ENCODE assay signal across 19 cellular contexts in the genomic region with DNA sequence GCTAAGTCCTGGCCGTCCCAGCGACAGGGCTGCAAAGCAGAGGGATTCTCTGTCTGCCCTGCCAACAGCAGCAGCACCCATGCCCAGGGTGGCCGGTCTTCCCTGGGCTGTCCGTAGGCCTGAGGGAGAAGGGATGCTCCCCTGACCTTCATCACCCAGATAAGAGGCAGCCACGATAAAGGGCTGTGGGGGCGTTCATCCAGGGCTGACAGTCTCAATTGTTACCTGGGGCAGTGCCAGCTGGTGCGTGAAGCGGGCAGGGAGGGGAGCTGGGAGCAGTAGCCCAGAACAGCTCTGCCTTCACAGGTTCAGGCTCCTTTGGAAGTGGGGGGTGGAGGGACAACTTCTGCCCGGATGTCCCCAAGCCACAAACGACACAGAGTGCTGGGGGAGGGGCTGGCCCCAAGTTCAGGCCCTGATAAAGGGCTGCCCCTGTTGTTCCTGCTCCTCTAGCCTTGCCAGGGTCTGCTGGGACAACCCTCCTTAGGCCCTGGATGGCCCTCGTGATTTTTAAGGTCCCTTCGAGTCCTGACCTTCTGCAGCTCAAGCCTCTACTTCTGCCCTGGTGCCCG.
"Had no signal": no experiment of that assay in that cellular context is flagged by ENCODE, and none has a peak within 500 bp of the region (broad histone marks: within the 10 kb centered on the region; RNA-seq: fewer than 3 reads in every experiment).

No MANE protein-coding gene starts in this region.

- H3K27me3 ChIP-seq: ascending aorta had no signal

- H3K9me3 Mint-ChIP-seq: activated CD4-positive, alpha-beta T cell treated with anti-CD3 and anti-CD28 coated beads, Interleukin-2, amount 10 ng/mL, durations not matched to agents 7 days and 5 days; activated T-helper 1 cell treated with anti-CD3 and anti-CD28 coated beads, Interleukin-12 subunit alpha, Interleukin-12 subunit beta, Interleukin-2, Interleukin-4 antibody, amounts not matched to agents 30 ng/mL and 10 ng/mL and 1 ng/mL, durations not matched to agents 14 hours and 24 hours and 36 hours; natural killer cell treated with Interleukin-12 subunit alpha and Interleukin-12 subunit beta and Interleukin-15 and Interleukin-18, amount 100 ng/mL, for 72 hours had no signal

- DNase-seq: activated CD4-positive, alpha-beta T cell treated with anti-CD3 and anti-CD28 coated beads, Interleukin-2, amount 10 ng/mL, durations not matched to agents 7 days and 5 days; activated CD4-positive, CD25-positive, alpha-beta regulatory T cell; activated CD8-positive, alpha-beta memory T cell treated with anti-CD3 and anti-CD28 coated beads for 24 hours; activated naive CD4-positive, alpha-beta T cell; cerebellar nuclear complex; effector CD8-positive, alpha-beta T cell; foreskin fibroblast; hippocampal formation; kidney; left ventricle myocardium superior; mesenchymal stem cell; occipital lobe; stimulated activated CD4-positive, alpha-beta T cell treated with anti-CD3 and anti-CD28 coated beads, Interleukin-2, amount 100 ng/mL, for 48 hours; stimulated activated naive CD4-positive, alpha-beta T cell; trophoblast cell had no signal

- H3K4me1 ChIP-seq: ascending aorta, breast epithelium had no signal

- H3K27ac ChIP-seq: ascending aorta, breast epithelium had no signal

- H3K27ac Mint-ChIP-seq: activated CD4-positive, alpha-beta T cell treated with anti-CD3 and anti-CD28 coated beads, Interleukin-2, amount 10 ng/mL, durations not matched to agents 7 days and 5 days; activated T-helper 1 cell treated with anti-CD3 and anti-CD28 coated beads, Interleukin-12 subunit alpha, Interleukin-12 subunit beta, Interleukin-2, Interleukin-4 antibody, amounts not matched to agents 30 ng/mL and 10 ng/mL and 1 ng/mL, durations not matched to agents 14 hours and 24 hours and 36 hours; natural killer cell treated with Interleukin-12 subunit alpha and Interleukin-12 subunit beta and Interleukin-15 and Interleukin-18, amount 100 ng/mL, for 72 hours had no signal

- H3K9me3 ChIP-seq: ascending aorta, breast epithelium had no signal

- H3K36me3 ChIP-seq: ascending aorta, breast epithelium had no signal

- H3K36me3 Mint-ChIP-seq: natural killer cell treated with Interleukin-12 subunit alpha and Interleukin-12 subunit beta and Interleukin-15 and Interleukin-18, amount 100 ng/mL, for 72 hours had no signal

- H3K4me3 Mint-ChIP-seq: activated CD4-positive, alpha-beta T cell treated with anti-CD3 and anti-CD28 coated beads, Interleukin-2, amount 10 ng/mL, durations not matched to agents 7 days and 5 days; activated T-helper 1 cell treated with anti-CD3 and anti-CD28 coated beads, Interleukin-12 subunit alpha, Interleukin-12 subunit beta, Interleukin-2, Interleukin-4 antibody, amounts not matched to agents 30 ng/mL and 10 ng/mL and 1 ng/mL, durations not matched to agents 14 hours and 24 hours and 36 hours; natural killer cell treated with Interleukin-12 subunit alpha and Interleukin-12 subunit beta and Interleukin-15 and Interleukin-18, amount 100 ng/mL, for 72 hours had no signal

- ATAC-seq: left ventricle myocardium superior had no signal

- H3K4me3 ChIP-seq: ascending aorta, breast epithelium had no signal

- H3K4me1 Mint-ChIP-seq: activated CD4-positive, alpha-beta T cell treated with anti-CD3 and anti-CD28 coated beads, Interleukin-2, amount 10 ng/mL, durations not matched to agents 7 days and 5 days had no signal
